In genomic region chr6:391559-392440, GRCh38 we compare ENCODE assay signal across 8 cellular contexts. TPM values are rescaled to one million over a fixed set of nuclear protein-coding genes. Genes with fewer than 3 reads are reported as not detected.
DNase-seq lines count a peak whose midpoint lies in the region; ATAC-seq and TF ChIP-seq lines count a peak whose summit lies in the region.

IRF4 (plus strand) TSS chr6:391752; CDS start chr6:393153, 1,401 bp downstream.

- H3K4me1 ChIP-seq in effector memory CD4-positive, alpha-beta T cell (ENCODE audit: control insufficient read depth, insufficient read depth, low read length, poor library complexity, severe bottlenecking) = peaks cover 13% of the 10 kb centered on the region
- H3K4me1 ChIP-seq in thoracic aorta (ENCODE audit: control insufficient read depth in 1 of 2, low read depth in 2 of 2) = peaks cover 8 to 23% of the 10 kb centered on the region in 2 donors

- ATAC-seq in HG02759 (IDR thresholded peaks at IDR 0.05; ENCODE audit: unreplicated experiment) (peak; percentile 51), thoracic aorta (ENCODE audit: insufficient number of reproducible peaks, low FRiP score, low read depth) (no peak)
- ATAC-seq in activated CD4-positive, CD25-positive, alpha-beta regulatory T cell treated with anti-CD3 and anti-CD28 coated beads, Interleukin-2, amount 50 U/mL, for 24 hours = peak; percentile 33 to 47

- peaks cover 97% of the 10 kb centered on the region for H3K27me3 Mint-ChIP-seq in nephron (ENCODE audit: low read depth)

- H3K9me3 Mint-ChIP-seq in nephron = peaks cover 3% of the 10 kb centered on the region

- no peaks in the 10 kb centered on the region for H3K36me3 ChIP-seq in effector memory CD4-positive, alpha-beta T cell (ENCODE audit: control insufficient read depth, insufficient read depth, low read length)
- H3K36me3 ChIP-seq in thoracic aorta = no peaks in the 10 kb centered on the region
- no peaks in the 10 kb centered on the region for H3K36me3 ChIP-seq in MG63

- peak; percentile 100 for TF ChIP-seq POLR2A in GM15510 (IDR thresholded peaks at IDR 0.05; ENCODE audit: borderline replicate concordance, extremely low read depth, insufficient read length)

- peak within 1 kb of the TSS; percentile 25 for H3K27ac ChIP-seq in effector memory CD4-positive, alpha-beta T cell (ENCODE audit: insufficient read depth, low read length, poor library complexity, severe bottlenecking)
- H3K27ac ChIP-seq in thoracic aorta = no peak within 1 kb of the TSS

- no peaks in the 10 kb centered on the region for H3K27me3 ChIP-seq in effector memory CD4-positive, alpha-beta T cell (replicated peaks; ENCODE audit: control insufficient read depth, insufficient read depth, low read length, poor library complexity, severe bottlenecking)
- H3K27me3 ChIP-seq in thoracic aorta (replicated peaks; ENCODE audit: insufficient read depth) = no peaks in the 10 kb centered on the region
- peaks cover 35% of the 10 kb centered on the region for H3K27me3 ChIP-seq in MG63

- TF ChIP-seq CTCF in nephron (IDR thresholded peaks at IDR 0.05; ENCODE audit: unreplicated experiment in 3 of 3) = no peak
- no peak for TF ChIP-seq CTCF in thoracic aorta (IDR thresholded peaks at IDR 0.05)

- H3K4me3 Mint-ChIP-seq in nephron = peak within 1 kb of the TSS; percentile 78 to 87 (median 82)

- H3K4me3 ChIP-seq in effector memory CD4-positive, alpha-beta T cell (ENCODE audit: insufficient read depth, low read depth, low read length, poor library complexity, severe bottlenecking) = peak within 1 kb of the TSS; percentile 72
- H3K4me3 ChIP-seq in thoracic aorta (peak within 1 kb of the TSS; percentile 71), MG63 (no peak within 1 kb of the TSS)

- H3K36me3 Mint-ChIP-seq in nephron (ENCODE audit: low read depth) = no peaks in the 10 kb centered on the region

- DNase-seq in effector memory CD4-positive, alpha-beta T cell = peak in 2 of 3 donors; percentile 25 to 27
- DNase-seq in thoracic aorta (ENCODE audit: low spot score) (no peak), NCI-H2029 treated with DMSO at 0.1 percent for 48 hours (lab: John Stamatoyannopoulos, UW) (no peak), MG63 (no peak)

- H3K9me3 ChIP-seq in effector memory CD4-positive, alpha-beta T cell (ENCODE audit: control insufficient read depth, low read length) = no peaks in the 10 kb centered on the region
- H3K9me3 ChIP-seq in thoracic aorta (no peaks in the 10 kb centered on the region), MG63 (no peaks in the 10 kb centered on the region)

- H3K4me1 Mint-ChIP-seq in nephron = peaks cover 13% of the 10 kb centered on the region

- H3K27ac Mint-ChIP-seq in nephron = no peak within 1 kb of the TSS

RNA-seq across cellular contexts. Expression of gene IRF4, which starts in this region (rescaled TPM):
- total RNA-seq in thoracic aorta = 1 to 10 TPM; 1.1 to 1.8 TPM
- total RNA-seq in MG63 (2014; rRNA removed; shearing (Covaris generic); ENCODE audit: low replicate concordance) = not detected in 2 replicates

Comparison
In these comparisons a context has a peak if more than half of its experiments do, and no peak if none do; other contexts are left out.
1. DNase-seq: peak in effector memory CD4-positive, alpha-beta T cell (2 of 3); none in thoracic aorta (single experiment), NCI-H2029 treated with DMSO at 0.1 percent for 48 hours (single experiment) and MG63 (single experiment).